ENCODE assay signal across 17 cellular contexts in genomic region chr1:117633423-117633822, GRCh38. TPM values are rescaled to one million over a fixed set of nuclear protein-coding genes. Genes with fewer than 3 reads are reported as not detected.
DNase-seq lines count a peak whose midpoint lies in the region; ATAC-seq and TF ChIP-seq lines count a peak whose summit lies in the region.
"Had no signal": no experiment of that assay in that cellular context is flagged by ENCODE, and none has a peak within 500 bp of the region (broad histone marks: within the 10 kb centered on the region; RNA-seq: fewer than 3 reads in every experiment).

No MANE protein-coding gene starts in this region.

- TF ChIP-seq POLR2A in body of pancreas (IDR thresholded peaks at IDR 0.05): no peak
- TF ChIP-seq POLR2A in tibial nerve (IDR thresholded peaks at IDR 0.05): no peak

- H3K27me3 ChIP-seq in right atrium auricular region: no peaks in the 10 kb centered on the region
- H3K27me3 ChIP-seq in body of pancreas: no peaks in the 10 kb centered on the region
- H3K27me3 ChIP-seq in aorta (ENCODE audit: control insufficient read depth in 1 of 2, insufficient read depth in 2 of 2, low read length in 1 of 2): no peaks in the 10 kb centered on the region
- no peaks in the 10 kb centered on the region for H3K27me3 ChIP-seq in tibial nerve

- no peaks in the 10 kb centered on the region for H3K9me3 ChIP-seq in right atrium auricular region
- H3K9me3 ChIP-seq in body of pancreas: no peaks in the 10 kb centered on the region
- H3K9me3 ChIP-seq in aorta (ENCODE audit: control insufficient read depth, low read length): no peaks in the 10 kb centered on the region
- H3K9me3 ChIP-seq in tibial nerve: no peaks in the 10 kb centered on the region

- 25 to 29% methylated on average over 6 to 7 of the region's 7 CpGs for WGBS in body of pancreas, 2 donors
- 14 to 16% methylated on average over 5 to 7 of the region's 7 CpGs for WGBS in aorta, 2 donors
- WGBS in tibial nerve, 2 donors: 77 to 87% methylated on average over 7 of the region's 7 CpGs

- intact Hi-C loops in left cardiac atrium (cut with DNase I): no loop called here
- intact Hi-C loops in body of pancreas (cut with DNase I): no loop called here
- intact Hi-C loops in aorta (cut with DNase I): no loop called here

- H3K4me1 ChIP-seq in right atrium auricular region (peaks cover 0 to 19% of the 10 kb centered on the region in 2 donors), body of pancreas (peaks cover 58% of the 10 kb centered on the region), aorta (ENCODE audit: control insufficient read depth in 1 of 2, insufficient read depth in 2 of 2, low read length in 2 of 2) (no peaks in the 10 kb centered on the region), tibial nerve (no peaks in the 10 kb centered on the region)

- no peak for DNase-seq in left cardiac atrium
- DNase-seq in right atrium auricular region (ENCODE audit: low spot score): no peak
- peak; percentile 53 to 75 (median 71) for DNase-seq in body of pancreas
- DNase-seq in mesenteric fat pad (ENCODE audit: low spot score): peak; percentile 60
- DNase-seq in aorta: peak in 1 of 2 donors; percentile 68
- no peak for DNase-seq in tibial nerve (ENCODE audit: low spot score in 2 of 2)
- DNase-seq in stimulated activated naive CD4-positive, alpha-beta T cell (lab: John Stamatoyannopoulos, UW): no peak
- DNase-seq: activated CD8-positive, alpha-beta T cell treated with anti-CD3 and anti-CD28 coated beads, Interleukin-2, amount 10 ng/mL, durations not matched to agents 7 days and 5 days; activated effector memory CD4-positive, alpha-beta T cell treated with anti-CD3 and anti-CD28 coated beads, Interleukin-2, amount 50 U/mL, for 16 hours; amygdala; EL; foreskin fibroblast; GOT3; naive thymus-derived CD8-positive, alpha-beta T cell; NCI-H524 treated with DMSO at 0.1 percent for 48 hours had no signal

- H3K36me3 ChIP-seq in right atrium auricular region (no peaks in the 10 kb centered on the region), body of pancreas (replicated peaks in 1 of 2; ENCODE audit: insufficient read depth in 1 of 2, low read depth in 2 of 2) (no peaks in the 10 kb centered on the region), aorta (ENCODE audit: control insufficient read depth in 1 of 2, insufficient read depth in 2 of 2, low read length in 1 of 2) (no peaks in the 10 kb centered on the region), tibial nerve (no peaks in the 10 kb centered on the region)

- H3K27ac ChIP-seq in right atrium auricular region: no peak overlapping the region
- peak overlapping the region; percentile 65 to 92 (median 90) for H3K27ac ChIP-seq in body of pancreas
- H3K27ac ChIP-seq in aorta (ENCODE audit: low read depth in 1 of 2, low read length in 2 of 2): no peak overlapping the region
- no peak overlapping the region for H3K27ac ChIP-seq in tibial nerve

- H3K4me3 ChIP-seq in right atrium auricular region (no peak overlapping the region), body of pancreas (no peak overlapping the region), aorta (ENCODE audit: low read length in 2 of 2) (no peak overlapping the region), tibial nerve (no peak overlapping the region)

- TF ChIP-seq CTCF in right atrium auricular region (IDR thresholded peaks at IDR 0.05) (no peak), body of pancreas (IDR thresholded peaks at IDR 0.05) (no peak), tibial nerve (IDR thresholded peaks at IDR 0.05) (no peak)

- ATAC-seq in left cardiac atrium (peak; percentile 69 to 77), body of pancreas (peak; percentile 11), aorta (ENCODE audit: low FRiP score) (peak; percentile 67), HG02852 (IDR thresholded peaks at IDR 0.05; ENCODE audit: unreplicated experiment) (no peak)
- ATAC-seq: activated CD8-positive, alpha-beta T cell treated with anti-CD3 and anti-CD28 coated beads, Interleukin-2, amount 10 ng/mL, durations not matched to agents 7 days and 5 days; naive thymus-derived CD8-positive, alpha-beta T cell; Panc1 had no signal

- no peak for TF ChIP-seq EP300 in tibial nerve (IDR thresholded peaks at IDR 0.05)

RNA-seq across cellular contexts. Expression of gene TENT5C, which starts 27.6 kb away (rescaled TPM):
- total RNA-seq in left cardiac atrium (10 to 100 TPM; 16.3 to 21.6 TPM), right atrium auricular region (10 to 100 TPM; 17.0 to 20.1 TPM), body of pancreas (10 to 100 TPM; 30.0 to 39.7 TPM), mesenteric fat pad (2.5 TPM), aorta (10 to 100 TPM in 1 of 2 donors, 1 to 10 TPM in 1; 6.8 to 17.7 TPM), tibial nerve (1 to 10 TPM in 3 of 4 donors, under 1 TPM in 1; 0.60 to 2.5 (median 1.2) TPM)
- 1 to 10 TPM; 1.0 to 1.4 TPM for polyA plus RNA-seq in aorta

Comparison
In these comparisons a context has a peak if more than half of its experiments do, and no peak if none do; other contexts are left out.
1. DNase-seq: peak in body of pancreas (4 of 4) and mesenteric fat pad (single experiment); none in left cardiac atrium (single experiment), right atrium auricular region (single experiment), tibial nerve (0 of 2) and stimulated activated naive CD4-positive, alpha-beta T cell (0 of 6).
2. H3K27ac ChIP-seq: peak in body of pancreas (4 of 4); none in right atrium auricular region (0 of 2), aorta (0 of 2) and tibial nerve (0 of 4).